ENCODE assay signal across 26 cellular contexts in the genomic region with DNA sequence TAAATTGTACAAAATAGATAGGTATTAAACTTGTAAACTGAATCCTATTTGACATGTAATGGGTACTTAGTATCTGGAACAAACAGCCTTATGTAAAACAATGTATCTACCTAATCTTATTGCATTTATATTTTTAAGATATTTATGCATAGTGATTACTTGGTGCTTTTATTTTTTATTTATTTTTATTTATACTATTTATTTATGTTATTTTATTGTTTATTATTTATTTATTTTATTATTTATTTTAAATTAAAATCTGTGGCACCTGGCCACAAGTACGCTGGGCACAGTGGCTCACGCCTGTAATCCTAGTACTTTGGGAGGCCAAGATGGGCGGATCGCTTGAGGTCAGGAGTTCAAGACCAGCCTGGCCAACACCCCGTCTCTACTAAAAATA. TPM values are rescaled to one million over a fixed set of nuclear protein-coding genes. Genes with fewer than 3 reads are reported as not detected.
DNase-seq lines count a peak whose midpoint lies in the region; ATAC-seq, FAIRE-seq and TF ChIP-seq lines count a peak whose summit lies in the region.
"Had no signal": no experiment of that assay in that cellular context is flagged by ENCODE, and none has a peak within 500 bp of the region (broad histone marks: within the 10 kb centered on the region; RNA-seq: fewer than 3 reads in every experiment).

No MANE protein-coding gene starts in this region.

- DNase-seq in Peyer's patch (no peak), kidney (no peak), NCI-H748 (lab: John Stamatoyannopoulos, UW; ENCODE audit: unreplicated experiment) (no peak)
- no peak for DNase-seq in CD4-positive, alpha-beta T cell
- DNase-seq: ACHN; AML-193; BE2C; Calu3; CD4-positive, alpha-beta memory T cell; COR-L47; DMS53; DMS79 treated with DMSO at 0.1 percent for 48 hours; GF-D8; GOT3; HFFc6 had no signal

- no peak for ATAC-seq in HG02840 (IDR thresholded peaks at IDR 0.05; ENCODE audit: low FRiP score, unreplicated experiment)
- no peak for ATAC-seq in CD4-positive, alpha-beta T cell (ENCODE audit: poor library complexity)
- no peak for ATAC-seq in GM19397 (IDR thresholded peaks at IDR 0.05; ENCODE audit: unreplicated experiment)
- ATAC-seq: A549 had no signal

- no peaks in the 10 kb centered on the region for H3K36me3 Mint-ChIP-seq in CD4-positive, alpha-beta T cell (ENCODE audit: low read depth)
- H3K36me3 Mint-ChIP-seq: CD14-positive monocyte; CD4-positive, alpha-beta memory T cell had no signal

- no peak overlapping the region for H3K27ac Mint-ChIP-seq in CD4-positive, alpha-beta T cell
- H3K27ac Mint-ChIP-seq: CD14-positive monocyte; CD4-positive, alpha-beta memory T cell; HFFc6 had no signal

- H3K9ac ChIP-seq in kidney (ENCODE audit: low read length in 2 of 2) = no peak overlapping the region
- H3K9ac ChIP-seq: BLaER1 treated with 17β-estradiol and CSF1 and Interleukin-3, amounts not matched to agents 10 nM and 100 nM had no signal

- H3K4me3 Mint-ChIP-seq in CD4-positive, alpha-beta T cell = no peak overlapping the region
- H3K4me3 Mint-ChIP-seq: CD14-positive monocyte; CD4-positive, alpha-beta memory T cell; HFFc6 had no signal

- no peaks in the 10 kb centered on the region for H3K4me1 Mint-ChIP-seq in CD4-positive, alpha-beta T cell (ENCODE audit: low read depth)
- H3K4me1 Mint-ChIP-seq: CD14-positive monocyte; CD4-positive, alpha-beta memory T cell had no signal

- no peaks in the 10 kb centered on the region for H3K9me3 Mint-ChIP-seq in CD4-positive, alpha-beta T cell
- H3K9me3 Mint-ChIP-seq: HFFc6 had no signal

- TF ChIP-seq POLR2A in Peyer's patch (IDR thresholded peaks at IDR 0.05) = no peak

- intact Hi-C loops in kidney (cut with DNase I) = no loop called here
- intact Hi-C loops in CD4-positive, alpha-beta T cell (cut with DNase I, micrococcal nuclease) = no loop called here

- peaks cover 0 to 35% (median 2%) of the 10 kb centered on the region in 4 donors for H3K4me1 ChIP-seq in Peyer's patch
- peaks cover 20 to 35% of the 10 kb centered on the region in 2 donors for H3K4me1 ChIP-seq in kidney (ENCODE audit: control insufficient read depth in 1 of 2, insufficient read depth in 1 of 2, low read depth in 1 of 2, low read length in 2 of 2)
- H3K4me1 ChIP-seq: A549, BE2C, HAP-1 had no signal

- FAIRE-seq in endometrium (lab: Jason Lieb, UNC) = peak; percentile 18
- peak; percentile 82 for FAIRE-seq in kidney (lab: Jason Lieb, UNC)
- FAIRE-seq: A549, GM12891, GM18507, H54 had no signal

- no peak for TF ChIP-seq CTCF in Peyer's patch (IDR thresholded peaks at IDR 0.05)
- no peak for TF ChIP-seq CTCF in kidney (IDR thresholded peaks at IDR 0.05; ENCODE audit: borderline replicate concordance, extremely low read depth, insufficient read depth)
- no peak for TF ChIP-seq CTCF in CD4-positive, alpha-beta T cell (IDR thresholded peaks at IDR 0.05)

- no peaks in the 10 kb centered on the region for H3K36me3 ChIP-seq in Peyer's patch
- no peaks in the 10 kb centered on the region for H3K36me3 ChIP-seq in kidney (ENCODE audit: control insufficient read depth in 1 of 2, insufficient read depth in 2 of 2, low read length in 2 of 2)
- H3K36me3 ChIP-seq: BE2C; BLaER1 treated with 17β-estradiol and CSF1 and Interleukin-3, amounts not matched to agents 10 nM and 100 nM; HAP-1 had no signal

- H3K27ac ChIP-seq in Peyer's patch (peak overlapping the region in 3 of 4 donors; percentile 12 to 76 (median 68)), kidney (ENCODE audit: low read depth in 2 of 2, low read length in 2 of 2) (peak overlapping the region in 1 of 2 donors; percentile 47)
- H3K27ac ChIP-seq in CD4-positive, alpha-beta T cell (ENCODE audit: low read depth, low read length) = no peak overlapping the region
- H3K27ac ChIP-seq: A549; BLaER1 treated with 17β-estradiol and CSF1 and Interleukin-3, amounts not matched to agents 10 nM and 100 nM had no signal

- H3K27me3 Mint-ChIP-seq in CD4-positive, alpha-beta T cell = peaks cover 57% of the 10 kb centered on the region

- H3K9me3 ChIP-seq in Peyer's patch (no peaks in the 10 kb centered on the region), kidney (ENCODE audit: control insufficient read depth in 1 of 2, low read length in 2 of 2) (no peaks in the 10 kb centered on the region)
- no peaks in the 10 kb centered on the region for H3K9me3 ChIP-seq in CD4-positive, alpha-beta T cell (ENCODE audit: control insufficient read depth, low read length)
- H3K9me3 ChIP-seq: A549; BE2C; BLaER1 treated with 17β-estradiol and CSF1 and Interleukin-3, amounts not matched to agents 10 nM and 100 nM; HAP-1 had no signal

- H3K27me3 ChIP-seq in Peyer's patch = no peaks in the 10 kb centered on the region
- peaks cover 25% of the 10 kb centered on the region for H3K27me3 ChIP-seq in CD4-positive, alpha-beta T cell (ENCODE audit: control insufficient read depth, insufficient read depth, low read length)
- H3K27me3 ChIP-seq: BE2C; BLaER1 treated with 17β-estradiol and CSF1 and Interleukin-3, amounts not matched to agents 10 nM and 100 nM had no signal

- H3K4me3 ChIP-seq in Peyer's patch (no peak overlapping the region), kidney (ENCODE audit: low read length in 2 of 2) (no peak overlapping the region)
- H3K4me3 ChIP-seq: A549; BLaER1 treated with 17β-estradiol and CSF1 and Interleukin-3, amounts not matched to agents 10 nM and 100 nM; HAP-1 had no signal

- CTCF ChIA-PET in CD4-positive, alpha-beta T cell (lab: Charles Lee) = no interaction called here

- POLR2A ChIA-PET in CD4-positive, alpha-beta T cell (lab: Charles Lee) = no interaction called here

RNA-seq across cellular contexts. Expression of gene MRO, which starts 26.9 kb away (rescaled TPM):
- total RNA-seq in Peyer's patch = 10 to 100 TPM in 1 of 4 donors, 1 to 10 TPM in 2, not detected in 1; 4.8 to 17.5 (median 6.7) TPM
- 2.9 TPM for total RNA-seq in kidney
- 6.9 TPM for polyA plus RNA-seq in kidney (ENCODE audit: insufficient read depth, low read depth, low replicate concordance)
- not detected for total RNA-seq in CD4-positive, alpha-beta T cell
- total RNA-seq: Calu3; CD4-positive, alpha-beta memory T cell; Daoy; HFFc6 had no signal
- polyA plus RNA-seq: CD14-positive monocyte; CD4-positive, alpha-beta memory T cell had no signal
